ENCODE assay signal across 23 cellular contexts in the genomic region with DNA sequence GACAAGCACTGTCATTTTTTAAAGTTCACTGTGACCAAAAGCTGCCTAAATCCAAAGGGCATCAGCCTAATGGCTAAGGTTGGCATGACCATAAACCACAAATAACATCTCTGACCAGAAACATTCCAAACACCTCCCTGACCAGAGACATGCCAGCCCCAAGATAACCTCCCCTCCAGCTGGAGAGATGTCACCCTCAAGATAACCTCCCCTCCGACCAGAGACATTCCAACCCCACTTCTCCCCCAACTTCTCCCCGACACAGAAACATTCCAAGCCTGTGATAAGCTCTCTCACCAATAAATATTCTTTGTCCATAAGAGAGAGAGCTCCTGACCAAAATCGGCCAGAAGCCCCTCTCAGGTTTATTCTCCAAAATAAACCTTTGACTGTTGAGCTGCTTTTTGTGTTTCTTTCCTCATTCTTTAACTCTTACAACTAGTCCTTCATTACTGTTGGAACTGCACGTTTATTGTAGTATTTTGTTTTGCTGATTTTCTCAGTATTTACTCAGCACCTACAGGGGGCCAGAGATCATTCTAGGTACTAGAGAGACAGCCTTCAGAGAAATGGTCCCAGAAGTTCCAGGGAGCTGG.
"Had no signal": no experiment of that assay in that cellular context is flagged by ENCODE, and none has a peak within 500 bp of the region (broad histone marks: within the 10 kb centered on the region; RNA-seq: fewer than 3 reads in every experiment).

No MANE protein-coding gene starts in this region.

- ATAC-seq: foreskin keratinocyte; naive thymus-derived CD8-positive, alpha-beta T cell; psoas muscle; sciatic nerve; stimulated activated naive B cell treated with anti-CD40 and anti-IgM and Interleukin-4, amounts not matched to agents 10 μg/mL and 1 μg/mL and 100 μg/mL, for 72 hours; stimulated activated naive CD8-positive, alpha-beta T cell treated with anti-CD3 and anti-CD28 coated beads, Interleukin-15, amount 100 ng/mL, for 72 hours; upper lobe of right lung had no signal

- H3K36me3 ChIP-seq: upper lobe of right lung had no signal

- H3K27me3 ChIP-seq: foreskin keratinocyte, neutrophil, testis, tibial nerve, upper lobe of right lung had no signal

- H3K27ac ChIP-seq: foreskin keratinocyte, neutrophil, psoas muscle, skin epidermis, testis, tibial nerve, upper lobe of right lung had no signal

- FAIRE-seq: colon, endothelial cell of umbilical vein, islet of Langerhans had no signal

- H3K4me1 ChIP-seq: foreskin keratinocyte, psoas muscle, testis, tibial nerve, upper lobe of right lung had no signal

- DNase-seq: dermis blood vessel endothelial cell; erythroblast; foreskin keratinocyte; head of caudate nucleus; hippocampal formation; kidney glomerular epithelial cell; mesendoderm; naive thymus-derived CD8-positive, alpha-beta T cell; psoas muscle; retina; stimulated activated CD4-positive, alpha-beta T cell treated with anti-CD3 and anti-CD28 coated beads, Interleukin-2, amount 100 ng/mL, for 24 hours; stimulated activated CD4-positive, alpha-beta T cell treated with anti-CD3 and anti-CD28 coated beads, Interleukin-4, amount 100 ng/mL, for 4 hours; stimulated activated naive B cell treated with anti-CD40 and anti-IgM and Interleukin-4, amounts not matched to agents 10 μg/mL and 1 μg/mL and 100 μg/mL, for 72 hours; stimulated activated naive CD8-positive, alpha-beta T cell treated with anti-CD3 and anti-CD28 coated beads, Interleukin-15, amount 100 ng/mL, for 72 hours; testis; upper lobe of right lung had no signal

- H3K4me3 ChIP-seq: psoas muscle, skin epidermis, testis, tibial nerve, upper lobe of right lung had no signal

- H3K9me3 ChIP-seq: neutrophil, psoas muscle, testis, upper lobe of right lung had no signal
